Comparison of ENCODE assay signal across 9 cellular contexts in genomic region chr11:119320593-119321524, GRCh38. TPM values are rescaled to one million over a fixed set of nuclear protein-coding genes. Genes with fewer than 3 reads are reported as not detected.
A peak's percentile ranks its signal among the peaks of the same experiment; 100 is the strongest.
DNase-seq lines count a peak whose midpoint lies in the region; ATAC-seq, FAIRE-seq and TF ChIP-seq lines count a peak whose summit lies in the region.
"Had no signal": no experiment of that assay in that cellular context is flagged by ENCODE, and none has a peak within 500 bp of the region (broad histone marks: within the 10 kb centered on the region; RNA-seq: fewer than 3 reads in every experiment).

No MANE protein-coding gene starts in this region.

- TF ChIP-seq RAD21 in GM12878 (IDR thresholded peaks at IDR 0.05; ENCODE audit: insufficient read depth, low read depth, low read length) (no peak), SK-N-SH (IDR thresholded peaks at IDR 0.05; ENCODE audit: low read length) (no peak)

- H3K27ac Mint-ChIP-seq in HFFc6, result peak overlapping the region; percentile 58; the same call in 1 of the 2 replicates

- DNase-seq in GM13976 (ENCODE audit: low spot score) (peak; percentile 90), HFFc6 (no peak), PC-3 (peak; percentile 21), GM12878 (ENCODE audit: low read depth, low spot score) (no peak), SK-N-SH (no peak), NCI-H1048 (lab: John Stamatoyannopoulos, UW) (no peak)

- TF ChIP-seq POLR2A in GM12878 (IDR thresholded peaks at IDR 0.05; ENCODE audit: low read depth, low read length), result peak; percentile 79

- H3K36me3 ChIP-seq in PC-3 (ENCODE audit: low read depth, low read length), result no peaks in the 10 kb centered on the region
- no peaks in the 10 kb centered on the region for H3K36me3 ChIP-seq in GM12878 (ENCODE audit: control insufficient read depth in 2 of 2, insufficient read depth in 2 of 2, low read length in 1 of 2)
- no peaks in the 10 kb centered on the region for H3K36me3 ChIP-seq in iPS-18a (ENCODE audit: control insufficient read depth, low read depth, low read length)
- no peaks in the 10 kb centered on the region for H3K36me3 ChIP-seq in skeletal muscle satellite cell (ENCODE audit: insufficient read depth, low read length)
- H3K36me3 ChIP-seq in SK-N-SH (replicated peaks in 1 of 2; ENCODE audit: control insufficient read depth in 1 of 2, insufficient read depth in 2 of 2, low read length in 1 of 2), result no peaks in the 10 kb centered on the region

- peak overlapping the region; percentile 42; the same call in 1 of the 2 replicates for H3K4me3 Mint-ChIP-seq in HFFc6

- intact Hi-C loops in PC-3 (cut with micrococcal nuclease), result loop anchor here (5.0 to 10.0 kb wide), 2 partner anchors 114 to 156 kb away; partner anchors contain the start of genes CBL and NLRX1
- intact Hi-C loops in GM12878 (cut with micrococcal nuclease; ENCODE audit: unreplicated experiment), result loop anchor here (5.0 kb wide), 4 partner anchors 114 to 394 kb away; partner anchors contain the start of genes ABCG4, BCL9L, CBL and NLRX1

- peak; percentile 84 for FAIRE-seq in GM12878 (lab: Jason Lieb, UNC)

- BruUV-seq in PC-3 (replicated peaks; lab: Mats Ljungman, UMichigan), result TSS peak; percentile 58
- BruUV-seq in GM12878 (replicated peaks; lab: Mats Ljungman, UMichigan), result TSS peak; percentile 89

- SMC1A ChIA-PET in GM12878 (lab: Charles Lee; ENCODE audit: uncharacterized antibody, unreplicated experiment), result interaction anchor here (0.6 to 1.8 kb wide), 10 partner anchors 11 to 416 kb away, joined by 3 to 8 read pairs (median 3); partner anchors contain the start of genes C1QTNF5 and HINFP

- H3K9ac ChIP-seq in PC-3 (ENCODE audit: low read length), result peak overlapping the region; percentile 40
- H3K9ac ChIP-seq in GM12878 (ENCODE audit: control insufficient read depth, insufficient read depth, low read length), result peak overlapping the region; percentile 84
- peak overlapping the region; percentile 53 for H3K9ac ChIP-seq in iPS-18a (ENCODE audit: low read length)
- peak overlapping the region; percentile 65 for H3K9ac ChIP-seq in skeletal muscle satellite cell (ENCODE audit: low read depth, low read length)
- H3K9ac ChIP-seq in SK-N-SH, result no peak overlapping the region

- no peaks in the 10 kb centered on the region for H3K9me3 Mint-ChIP-seq in HFFc6

- POLR2A ChIA-PET in PC-3 (lab: Charles Lee; ENCODE audit: unreplicated experiment), result no interaction called here
- POLR2A ChIA-PET in GM12878 (lab: Charles Lee), result interaction anchor here (0.6 to 3.0 kb wide), 12 partner anchors 11 to 330 kb away, joined by 3 to 20 read pairs (median 3); partner anchors contain the start of genes C2CD2L, CBL and RNF26
- POLR2A ChIA-PET in SK-N-SH (lab: Yijun Ruan, JAX), result no interaction called here

- ATAC-seq in PC-3 (peak; percentile 25), GM12878 (peak; percentile 76)

- no peaks in the 10 kb centered on the region for H3K9me3 ChIP-seq in PC-3 (ENCODE audit: low read length)
- no peaks in the 10 kb centered on the region for H3K9me3 ChIP-seq in GM12878 (replicated peaks; ENCODE audit: control insufficient read depth, insufficient read depth, low read length)
- no peaks in the 10 kb centered on the region for H3K9me3 ChIP-seq in iPS-18a (ENCODE audit: control insufficient read depth, low read depth, low read length)
- H3K9me3 ChIP-seq in skeletal muscle satellite cell (replicated peaks; ENCODE audit: low read length), result no peaks in the 10 kb centered on the region
- H3K9me3 ChIP-seq in SK-N-SH, result no peaks in the 10 kb centered on the region

- peak overlapping the region; percentile 97 for H2AFZ ChIP-seq in PC-3 (ENCODE audit: low read length)
- peak overlapping the region; percentile 95 for H2AFZ ChIP-seq in GM12878 (ENCODE audit: control insufficient read depth, low read depth, low read length)
- no peak overlapping the region for H2AFZ ChIP-seq in SK-N-SH (ENCODE audit: low read depth)

- H3K9me2 ChIP-seq in PC-3 (replicated peaks; ENCODE audit: low read length) (no peaks in the 10 kb centered on the region), SK-N-SH (no peaks in the 10 kb centered on the region)

- TF ChIP-seq CTCF in GM13976 (IDR thresholded peaks at IDR 0.05; ENCODE audit: borderline replicate concordance, control extremely low read depth, extremely low read depth, insufficient read depth, missing control alignments), result no peak
- no peak for TF ChIP-seq CTCF in HFFc6 (IDR thresholded peaks at IDR 0.05)
- no peak for TF ChIP-seq CTCF in PC-3 (conservative IDR thresholded peaks at IDR 0.05; ENCODE audit: low read depth, low read length)
- TF ChIP-seq CTCF in GM12878 (IDR thresholded peaks at IDR 0.05 in 2 of 3, conservative IDR thresholded peaks at IDR 0.05 in 1 of 3; ENCODE audit: control insufficient read depth in 2 of 3, extremely low read depth in 1 of 3, insufficient read depth in 1 of 3, low read depth in 3 of 3, low read length in 3 of 3), result peak in 1 of 3 experiments; percentile 11; a peak in 2 of 6 replicates
- no peak for TF ChIP-seq CTCF in SK-N-SH (IDR thresholded peaks at IDR 0.05)

- H3K4me1 ChIP-seq in PC-3 (ENCODE audit: insufficient read depth, low read length) (peaks cover 39% of the 10 kb centered on the region), GM12878 (ENCODE audit: control insufficient read depth, insufficient read depth, low read length) (peaks cover 42% of the 10 kb centered on the region), iPS-18a (ENCODE audit: control insufficient read depth, low read depth, low read length) (peaks cover 37% of the 10 kb centered on the region), skeletal muscle satellite cell (ENCODE audit: control insufficient read depth, insufficient read depth, low read length) (peaks cover 39% of the 10 kb centered on the region), SK-N-SH (ENCODE audit: control insufficient read depth in 1 of 2, insufficient read depth in 2 of 2, low read depth in 1 of 2, low read length in 1 of 2) (peaks cover 6 to 28% of the 10 kb centered on the region in 2 experiments; a peak in 2 of 4 replicates)

- in situ Hi-C loops in GM13976 (cut with MboI; ENCODE audit: low sequenced_read_pairs, unreplicated experiment) (no loop called here), GM12878 (cut with MboI) (no loop called here)

- H3K79me2 ChIP-seq in PC-3 (ENCODE audit: low read length), result peaks cover 10% of the 10 kb centered on the region
- H3K79me2 ChIP-seq in GM12878 (ENCODE audit: control insufficient read depth, insufficient read depth, low read length), result no peaks in the 10 kb centered on the region
- H3K79me2 ChIP-seq in SK-N-SH (ENCODE audit: insufficient read depth), result no peaks in the 10 kb centered on the region

- H3K36me3 Mint-ChIP-seq in HFFc6 (ENCODE audit: low read depth), result no peaks in the 10 kb centered on the region

- no peaks in the 10 kb centered on the region for H3K27me3 ChIP-seq in PC-3 (ENCODE audit: low read length)
- H3K27me3 ChIP-seq in GM12878 (replicated peaks in 1 of 2; ENCODE audit: control insufficient read depth in 2 of 2, insufficient read depth in 2 of 2, low read length in 1 of 2), result peaks cover 1 to 10% of the 10 kb centered on the region in 2 experiments; a peak in 3 of 4 replicates
- peaks cover 39% of the 10 kb centered on the region for H3K27me3 ChIP-seq in iPS-18a (ENCODE audit: control insufficient read depth, insufficient read depth, low read length)
- peaks cover 6% of the 10 kb centered on the region for H3K27me3 ChIP-seq in skeletal muscle satellite cell (ENCODE audit: control insufficient read depth, insufficient read depth, low read length)
- H3K27me3 ChIP-seq in SK-N-SH (ENCODE audit: insufficient read depth), result no peaks in the 10 kb centered on the region

- H3K4me1 Mint-ChIP-seq in HFFc6 (ENCODE audit: low read depth), result peaks cover 20% of the 10 kb centered on the region

- H3K27me3 Mint-ChIP-seq in HFFc6 (ENCODE audit: insufficient read depth), result peaks cover 7% of the 10 kb centered on the region; the same call in 1 of the 2 replicates

- TF ChIP-seq EP300 in GM12878 (IDR thresholded peaks at IDR 0.05; ENCODE audit: borderline replicate concordance in 1 of 2, control insufficient read depth in 1 of 2, low read depth in 2 of 2, low read length in 2 of 2), result no peak
- TF ChIP-seq EP300 in SK-N-SH (IDR thresholded peaks at IDR 0.05; ENCODE audit: borderline replicate concordance in 1 of 2, low read depth in 1 of 2, low read length in 1 of 2), result no peak

- H3K4me3 ChIP-seq in PC-3 (ENCODE audit: low read length), result peak overlapping the region; percentile 68
- peak overlapping the region; percentile 79 for H3K4me3 ChIP-seq in GM12878
- peak overlapping the region; percentile 58 for H3K4me3 ChIP-seq in iPS-18a (ENCODE audit: low read length)
- peak overlapping the region; percentile 62 for H3K4me3 ChIP-seq in skeletal muscle satellite cell (ENCODE audit: low read length)
- no peak overlapping the region for H3K4me3 ChIP-seq in SK-N-SH (ENCODE audit: low read depth in 2 of 2, low read length in 1 of 2)

- H4K20me1 ChIP-seq in PC-3 (ENCODE audit: low read length) (no peaks in the 10 kb centered on the region), GM12878 (ENCODE audit: control insufficient read depth, insufficient read depth) (no peaks in the 10 kb centered on the region), SK-N-SH (ENCODE audit: insufficient read depth) (no peaks in the 10 kb centered on the region)

- H3K4me2 ChIP-seq in PC-3 (ENCODE audit: low read length) (peak overlapping the region; percentile 91), GM12878 (ENCODE audit: control insufficient read depth, insufficient read depth) (peak overlapping the region; percentile 86), skeletal muscle satellite cell (ENCODE audit: low read length) (peak overlapping the region; percentile 85), SK-N-SH (no peak overlapping the region)

- H3K27ac ChIP-seq in PC-3 (ENCODE audit: low read length) (no peak overlapping the region), GM12878 (ENCODE audit: control insufficient read depth, insufficient read depth) (peak overlapping the region; percentile 77), iPS-18a (ENCODE audit: low read length) (no peak overlapping the region), SK-N-SH (ENCODE audit: low read depth in 2 of 2, low read length in 1 of 2) (no peak overlapping the region)

- CTCF ChIA-PET in PC-3 (lab: Charles Lee), result interaction anchor here (0.5 to 1.0 kb wide), 3 partner anchors 17 to 115 kb away, joined by 3 to 4 read pairs (median 3); partner anchors contain the start of gene CBL
- CTCF ChIA-PET in GM12878 (lab: Yijun Ruan, JAX), result interaction anchor here (0.6 to 5.6 kb wide), 33 partner anchors 12 to 290 kb away, joined by 3 to 88 read pairs (median 5); partner anchors contain the start of genes CBL, HINFP, HMBS and NLRX1
- CTCF ChIA-PET in SK-N-SH (lab: Yijun Ruan, JAX), result interaction anchor here (0.6 to 8.9 kb wide), 11 partner anchors 13 to 186 kb away, joined by 3 to 106 read pairs (median 4); partner anchors contain the start of genes C1QTNF5, CBL and RNF26

- H3F3A ChIP-seq in PC-3 (ENCODE audit: low read length, unreplicated experiment) (no peaks in the 10 kb centered on the region), SK-N-SH (replicated peaks; ENCODE audit: insufficient read depth) (peaks cover 4% of the 10 kb centered on the region)

- WGBS in GM12878 (ENCODE audit: insufficient coverage, insufficient replicate concordance, low lambda C conversion rate, missing lambda C conversion rate), result under 1% methylated on average over 54 of the region's 64 CpGs
- WGBS in SK-N-SH (ENCODE audit: low lambda C conversion rate), result 88% methylated on average over 25 of the region's 64 CpGs

- RAD21 ChIA-PET in GM12878 (lab: Charles Lee; ENCODE audit: unreplicated experiment), result interaction anchor here (0.7 to 4.5 kb wide), 17 partner anchors 11 to 269 kb away, joined by 3 to 26 read pairs (median 3); partner anchors contain the start of genes C2CD2L, CBL, DPAGT1 and HINFP

RNA-seq across cellular contexts. Expression of gene MCAM, which starts 3.9 kb away (rescaled TPM):
- 1 to 10 TPM; 1.8 to 7.7 (median 6.9) TPM for total RNA-seq in HFFc6 (2021; fragmentation: NEBNext Ultra II Directional; extraction: Animal tissue kit (Norgen Biotek cat#: 25700))
- total RNA-seq in PC-3 (2014; rRNA removed) (124 and 162 TPM in 2 replicates), GM12878 (2014; rRNA removed) (17.6 TPM in 2 replicates), GM12878 (2014; rRNA removed; fragmentation: Illumina TruSeq; extraction: Trizol) (10.0 TPM in 2 replicates), GM12878 (2021) (17.9 and 19.7 TPM in 2 replicates)
- 68.2 and 76.0 TPM in 2 replicates for total RNA-seq in GM12878 (2013; cell fraction: nucleolus; rRNA removed)
- 0.49 TPM for polyA plus RNA-seq in GM12878 (2011; ENCODE audit: low read depth)
- polyA plus RNA-seq in GM12878 (2011; rRNA removed) (2.5 and 4.1 TPM in 2 replicates), GM12878 (2014; fragmentation: Illumina TruSeq; extraction: Trizol) (7.4 and 12.1 TPM in 2 replicates), GM12878 (2014; fragmentation: Nextera tagmentation; extraction: Ambion mirVana) (1 to 10 TPM; 3.1 to 4.5 TPM), GM12878 (2014; rRNA removed) (13.2 and 16.5 TPM in 2 replicates), GM12878 (2016; fragmentation: Nextera tagmentation; extraction: Ambion mirVana) (1 to 10 TPM; 7.8 to 8.7 TPM), SK-N-SH (2012; rRNA removed) (22.8 and 28.4 TPM in 2 replicates)
- polyA plus RNA-seq in GM12878 (2011; cell fraction: cytosol; rRNA removed), result 11.5 and 18.7 TPM in 2 replicates
- 6.6 and 8.2 TPM in 2 replicates for polyA plus RNA-seq in GM12878 (2011; cell fraction: nucleus; rRNA removed)
- polyA plus RNA-seq in GM12878 (2012), result 0.92 and 4.0 TPM in 2 replicates
- polyA minus RNA-seq in GM12878 (2011; rRNA and poly(A)+ RNA removed), result 3.9 and 6.9 TPM in 2 replicates
- 3.6 and 4.2 TPM in 2 replicates for polyA minus RNA-seq in GM12878 (2011; cell fraction: cytosol; rRNA and poly(A)+ RNA removed)
- polyA minus RNA-seq in GM12878 (2011; cell fraction: nucleus; rRNA and poly(A)+ RNA removed), result 5.3 and 8.2 TPM in 2 replicates
- 11.4 and 11.8 TPM in 2 replicates for total RNA-seq in skeletal muscle satellite cell (2012; rRNA removed)
- 10.9 and 18.9 TPM in 2 replicates for polyA plus RNA-seq in SK-N-SH (2012; cell fraction: cytosol; rRNA removed)
- 16.4 and 31.7 TPM in 2 replicates for polyA plus RNA-seq in SK-N-SH (2012; cell fraction: nucleus; rRNA removed)

RNA-seq across cellular contexts. Expression of gene RNF26, which starts 13.5 kb away (rescaled TPM):
- 10 to 100 TPM; 48.6 to 63.5 (median 52.7) TPM for total RNA-seq in HFFc6 (2021; fragmentation: NEBNext Ultra II Directional; extraction: Animal tissue kit (Norgen Biotek cat#: 25700))
- total RNA-seq in PC-3 (2014; rRNA removed) (22.9 and 34.5 TPM in 2 replicates), GM12878 (2014; rRNA removed) (3.7 and 5.3 TPM in 2 replicates), GM12878 (2014; rRNA removed; fragmentation: Illumina TruSeq; extraction: Trizol) (7.1 and 7.2 TPM in 2 replicates), GM12878 (2021) (29.9 and 31.1 TPM in 2 replicates)
- 5.5 and 7.0 TPM in 2 replicates for total RNA-seq in GM12878 (2013; cell fraction: nucleolus; rRNA removed)
- 13.3 TPM for polyA plus RNA-seq in GM12878 (2011; ENCODE audit: low read depth)
- polyA plus RNA-seq in GM12878 (2011; rRNA removed) (7.0 and 16.6 TPM in 2 replicates), GM12878 (2014; fragmentation: Illumina TruSeq; extraction: Trizol) (10.4 and 18.7 TPM in 2 replicates), GM12878 (2014; fragmentation: Nextera tagmentation; extraction: Ambion mirVana) (1 to 10 TPM; 2.8 to 4.2 TPM), GM12878 (2014; rRNA removed) (20.9 and 25.6 TPM in 2 replicates), GM12878 (2016; fragmentation: Nextera tagmentation; extraction: Ambion mirVana) (10 to 100 TPM; 52.2 to 54.5 TPM), SK-N-SH (2012; rRNA removed) (26.6 and 31.9 TPM in 2 replicates)
- 31.3 and 35.6 TPM in 2 replicates for polyA plus RNA-seq in GM12878 (2011; cell fraction: cytosol; rRNA removed)
- 18.6 and 20.0 TPM in 2 replicates for polyA plus RNA-seq in GM12878 (2011; cell fraction: nucleus; rRNA removed)
- polyA plus RNA-seq in GM12878 (2012), result 19.1 and 19.4 TPM in 2 replicates
- 30.4 and 39.4 TPM in 2 replicates for polyA minus RNA-seq in GM12878 (2011; rRNA and poly(A)+ RNA removed)
- 19.4 and 20.5 TPM in 2 replicates for polyA minus RNA-seq in GM12878 (2011; cell fraction: cytosol; rRNA and poly(A)+ RNA removed)
- 19.0 and 24.8 TPM in 2 replicates for polyA minus RNA-seq in GM12878 (2011; cell fraction: nucleus; rRNA and poly(A)+ RNA removed)
- 4.8 and 6.1 TPM in 2 replicates for total RNA-seq in skeletal muscle satellite cell (2012; rRNA removed)
- polyA plus RNA-seq in SK-N-SH (2012; cell fraction: cytosol; rRNA removed), result 14.5 and 21.8 TPM in 2 replicates
- 10.4 and 12.2 TPM in 2 replicates for polyA plus RNA-seq in SK-N-SH (2012; cell fraction: nucleus; rRNA removed)

RNA-seq across cellular contexts. Expression of gene C1QTNF5, which starts 19.8 kb away (rescaled TPM):
- total RNA-seq in HFFc6 (2021; fragmentation: NEBNext Ultra II Directional; extraction: Animal tissue kit (Norgen Biotek cat#: 25700)), result 10 to 100 TPM in 5 of 6 experiments, 1 to 10 TPM in 1; 8.2 to 16.1 (median 15.1) TPM
- 2.0 and 2.6 TPM in 2 replicates for total RNA-seq in PC-3 (2014; rRNA removed)
- total RNA-seq in GM12878 (2013; cell fraction: nucleolus; rRNA removed), result not detected in 2 replicates
- total RNA-seq in GM12878 (2014; rRNA removed), result not detected in 2 replicates
- not detected in 2 replicates for total RNA-seq in GM12878 (2014; rRNA removed; fragmentation: Illumina TruSeq; extraction: Trizol)
- not detected in 2 replicates for total RNA-seq in GM12878 (2021)
- polyA plus RNA-seq in GM12878 (2011; ENCODE audit: low read depth), result not detected
- polyA plus RNA-seq in GM12878 (2011; rRNA removed), result not detected in 2 replicates
- not detected in 2 replicates for polyA plus RNA-seq in GM12878 (2011; cell fraction: cytosol; rRNA removed)
- not detected in 2 replicates for polyA plus RNA-seq in GM12878 (2011; cell fraction: nucleus; rRNA removed)
- not detected in 2 replicates for polyA plus RNA-seq in GM12878 (2012)
- polyA plus RNA-seq in GM12878 (2014; fragmentation: Illumina TruSeq; extraction: Trizol), result not detected in 2 replicates
- polyA plus RNA-seq in GM12878 (2014; fragmentation: Nextera tagmentation; extraction: Ambion mirVana), result not detected
- polyA plus RNA-seq in GM12878 (2014; rRNA removed), result not detected in 2 replicates
- polyA plus RNA-seq in GM12878 (2016; fragmentation: Nextera tagmentation; extraction: Ambion mirVana), result not detected
- polyA minus RNA-seq in GM12878 (2011; rRNA and poly(A)+ RNA removed), result not detected in 2 replicates
- not detected in 2 replicates for polyA minus RNA-seq in GM12878 (2011; cell fraction: cytosol; rRNA and poly(A)+ RNA removed)
- not detected in 2 replicates for polyA minus RNA-seq in GM12878 (2011; cell fraction: nucleus; rRNA and poly(A)+ RNA removed)
- 0.76 and 1.1 TPM in 2 replicates for total RNA-seq in skeletal muscle satellite cell (2012; rRNA removed)
- 0.71 and 0.76 TPM in 2 replicates for polyA plus RNA-seq in SK-N-SH (2012; rRNA removed)
- 0.53 and 0.84 TPM in 2 replicates for polyA plus RNA-seq in SK-N-SH (2012; cell fraction: cytosol; rRNA removed)
- polyA plus RNA-seq in SK-N-SH (2012; cell fraction: nucleus; rRNA removed), result 1.2 and 1.4 TPM in 2 replicates

RNA-seq across cellular contexts. Expression of gene MFRP, which starts 25.6 kb away (rescaled TPM):
- total RNA-seq in HFFc6 (2021; fragmentation: NEBNext Ultra II Directional; extraction: Animal tissue kit (Norgen Biotek cat#: 25700)), result not detected
- total RNA-seq in PC-3 (2014; rRNA removed) (not detected in 2 replicates), GM12878 (2014; rRNA removed) (not detected in 2 replicates), GM12878 (2014; rRNA removed; fragmentation: Illumina TruSeq; extraction: Trizol) (not detected in 2 replicates), GM12878 (2021) (not detected in 2 replicates)
- total RNA-seq in GM12878 (2013; cell fraction: nucleolus; rRNA removed), result not detected in 2 replicates
- polyA plus RNA-seq in GM12878 (2011; ENCODE audit: low read depth), result not detected
- polyA plus RNA-seq in GM12878 (2011; rRNA removed) (not detected in 2 replicates), GM12878 (2014; fragmentation: Illumina TruSeq; extraction: Trizol) (not detected in 2 replicates), GM12878 (2014; fragmentation: Nextera tagmentation; extraction: Ambion mirVana) (not detected), GM12878 (2014; rRNA removed) (not detected in 2 replicates), GM12878 (2016; fragmentation: Nextera tagmentation; extraction: Ambion mirVana) (not detected), SK-N-SH (2012; rRNA removed) (not detected in 2 replicates)
- not detected in 2 replicates for polyA plus RNA-seq in GM12878 (2011; cell fraction: cytosol; rRNA removed)
- not detected in 2 replicates for polyA plus RNA-seq in GM12878 (2011; cell fraction: nucleus; rRNA removed)
- not detected in 2 replicates for polyA plus RNA-seq in GM12878 (2012)
- not detected in 2 replicates for polyA minus RNA-seq in GM12878 (2011; rRNA and poly(A)+ RNA removed)
- polyA minus RNA-seq in GM12878 (2011; cell fraction: cytosol; rRNA and poly(A)+ RNA removed), result not detected in 2 replicates
- polyA minus RNA-seq in GM12878 (2011; cell fraction: nucleus; rRNA and poly(A)+ RNA removed), result not detected in 2 replicates
- not detected in 2 replicates for total RNA-seq in skeletal muscle satellite cell (2012; rRNA removed)
- not detected in 2 replicates for polyA plus RNA-seq in SK-N-SH (2012; cell fraction: cytosol; rRNA removed)
- not detected in 2 replicates for polyA plus RNA-seq in SK-N-SH (2012; cell fraction: nucleus; rRNA removed)
- total RNA-seq: dermis microvascular lymphatic vessel endothelial cell had no signal

Comparison
In these comparisons a context has a peak if more than half of its experiments do, and no peak if none do; other contexts are left out.
1. DNase-seq: peak in GM13976 (single experiment) and PC-3 (single experiment); none in HFFc6 (single experiment), GM12878 (single experiment), SK-N-SH (single experiment) and NCI-H1048 (single experiment).
2. H3K4me3 ChIP-seq: peak in PC-3 (single experiment), GM12878 (single experiment), iPS-18a (single experiment) and skeletal muscle satellite cell (single experiment); none in SK-N-SH (0 of 2).